ENCODE assay signal across 1 cellular context in genomic region chr2:240136013-240136670, GRCh38.
A peak's percentile ranks its signal among the peaks of the same experiment; 100 is the strongest.
TF ChIP-seq lines count a peak whose summit lies in the region.

Gene COPS9, minus strand, starts transcription at chr2:240136305. Its CDS starts 21 bp downstream, at chr2:240136284.

TF ChIP-seq in HepG2, 621 proteins besides CTCF, POLR2A, EP300 and RAD21 (continued from another document and continues in another):
- TF ChIP-seq BCLAF1 (IDR thresholded peaks at IDR 0.05) (no peak), ZNF296 (CRISPR knock-in tag; conservative IDR thresholded peaks at IDR 0.05) (no peak), ZNF432 (CRISPR knock-in tag; IDR thresholded peaks at IDR 0.05; ENCODE audit: borderline replicate concordance) (no peak), BRCA1 (CRISPR knock-in tag; IDR thresholded peaks at IDR 0.05) (no peak), SP1 (IDR thresholded peaks at IDR 0.05) (no peak), SP1 (CRISPR knock-in tag; IDR thresholded peaks at IDR 0.05) (peak; percentile 33; the same call in 1 of the 2 replicates), ZNF142 (CRISPR knock-in tag; IDR thresholded peaks at IDR 0.05) (peak; percentile 94), ATF7 (IDR thresholded peaks at IDR 0.05) (no peak), ATF7 (CRISPR knock-in tag; IDR thresholded peaks at IDR 0.05) (no peak), HMG20B (CRISPR knock-in tag; conservative IDR thresholded peaks at IDR 0.05) (no peak), DNMT3B (CRISPR knock-in tag; conservative IDR thresholded peaks at IDR 0.05) (no peak), ISL2 (CRISPR knock-in tag; IDR thresholded peaks at IDR 0.05) (peak; percentile 81), EED (CRISPR knock-in tag; IDR thresholded peaks at IDR 0.05) (no peak; the same call in 1 of the 2 replicates), JDP2 (CRISPR knock-in tag; IDR thresholded peaks at IDR 0.05; ENCODE audit: borderline replicate concordance) (no peak), ETV6 (CRISPR knock-in tag; conservative IDR thresholded peaks at IDR 0.05) (no peak), SALL1 (CRISPR knock-in tag; IDR thresholded peaks at IDR 0.05) (peak; percentile 82), ZNF552 (CRISPR knock-in tag; IDR thresholded peaks at IDR 0.05; ENCODE audit: borderline replicate concordance) (peak; percentile 89; the same call in 1 of the 2 replicates), HBP1 (CRISPR knock-in tag; IDR thresholded peaks at IDR 0.05; ENCODE audit: low read depth) (no peak), PHF5A (CRISPR knock-in tag; IDR thresholded peaks at IDR 0.05; ENCODE audit: low read depth, unreplicated experiment) (no peak), ZNF451 (CRISPR knock-in tag; IDR thresholded peaks at IDR 0.05) (peak; percentile 90), ZNF766 (CRISPR knock-in tag; IDR thresholded peaks at IDR 0.05; ENCODE audit: borderline replicate concordance) (no peak), ZNF558 (CRISPR knock-in tag; IDR thresholded peaks at IDR 0.05; ENCODE audit: borderline replicate concordance) (0 out of 2 replicates have a peak, but pooled peaks have one; percentile 21), ZNF501 (CRISPR knock-in tag; IDR thresholded peaks at IDR 0.05) (peak; percentile 88), ZBTB38 (CRISPR knock-in tag; IDR thresholded peaks at IDR 0.05) (peak; percentile 68; the same call in 1 of the 2 replicates), ZSCAN25 (CRISPR knock-in tag; IDR thresholded peaks at IDR 0.05) (peak; percentile 77), ETV5 (CRISPR knock-in tag; IDR thresholded peaks at IDR 0.05; ENCODE audit: borderline replicate concordance) (peak; percentile 98), CHCHD3 (CRISPR knock-in tag; IDR thresholded peaks at IDR 0.05) (peak; percentile 38; the same call in 1 of the 2 replicates), YY1 (IDR thresholded peaks at IDR 0.05; ENCODE audit: insufficient read depth, insufficient replicate concordance, low read depth, low read length) (peak; percentile 80), ZNF644 (CRISPR knock-in tag; IDR thresholded peaks at IDR 0.05; ENCODE audit: low read depth) (no peak), ZFP36L1 (CRISPR knock-in tag; IDR thresholded peaks at IDR 0.05) (peak; percentile 87), ZNF143 (CRISPR knock-in tag; IDR thresholded peaks at IDR 0.05) (no peak), PITX1 (CRISPR knock-in tag; IDR thresholded peaks at IDR 0.05) (peak; percentile 40; the same call in 1 of the 2 replicates), CENPT (CRISPR knock-in tag; IDR thresholded peaks at IDR 0.05; ENCODE audit: low read depth) (no peak; the same call in 1 of the 2 replicates), LCORL (IDR thresholded peaks at IDR 0.05) (no peak), LCORL (CRISPR knock-in tag; IDR thresholded peaks at IDR 0.05) (peak; percentile 69), ZNF652 (CRISPR knock-in tag; IDR thresholded peaks at IDR 0.05; ENCODE audit: borderline replicate concordance, low read depth) (no peak), KLF12 (CRISPR knock-in tag; IDR thresholded peaks at IDR 0.05; ENCODE audit: borderline replicate concordance) (0 out of 2 replicates have a peak, but pooled peaks have one; percentile 26), MTF1 (CRISPR knock-in tag; IDR thresholded peaks at IDR 0.05) (no peak), POGZ (CRISPR knock-in tag; IDR thresholded peaks at IDR 0.05) (peak; percentile 56), PHF20 (CRISPR knock-in tag; IDR thresholded peaks at IDR 0.05) (peak; percentile 97), TMF1 (CRISPR knock-in tag; IDR thresholded peaks at IDR 0.05; ENCODE audit: low read depth) (no peak), ATF7-NPFF (CRISPR knock-in tag; IDR thresholded peaks at IDR 0.05; ENCODE audit: low read depth) (peak; percentile 58), ZNF24 (IDR thresholded peaks at IDR 0.05) (no peak), ZNF746 (CRISPR knock-in tag; IDR thresholded peaks at IDR 0.05) (peak; percentile 26; the same call in 1 of the 2 replicates), ZNF431 (CRISPR knock-in tag; IDR thresholded peaks at IDR 0.05; ENCODE audit: borderline replicate concordance, low read depth) (no peak), ZMYM2 (CRISPR knock-in tag; IDR thresholded peaks at IDR 0.05) (no peak), ZBTB21 (CRISPR knock-in tag; IDR thresholded peaks at IDR 0.05) (no peak), CBFB (CRISPR knock-in tag; IDR thresholded peaks at IDR 0.05) (peak; percentile 80), CREM (IDR thresholded peaks at IDR 0.05) (no peak), CREM (CRISPR knock-in tag; IDR thresholded peaks at IDR 0.05) (no peak), CREB3 (CRISPR knock-in tag; IDR thresholded peaks at IDR 0.05) (no peak), ZNF839 (CRISPR knock-in tag; IDR thresholded peaks at IDR 0.05; ENCODE audit: borderline replicate concordance) (peak; percentile 81), PTBP1 (IDR thresholded peaks at IDR 0.05; ENCODE audit: low read depth, low read length, poor library complexity, severe bottlenecking) (no peak), MAZ (IDR thresholded peaks at IDR 0.05; ENCODE audit: borderline replicate concordance, low read depth, low read length) (peak; percentile 42; the same call in 1 of the 2 replicates), MAZ (CRISPR knock-in tag; IDR thresholded peaks at IDR 0.05; ENCODE audit: low read depth) (peak; percentile 56; the same call in 1 of the 2 replicates)
- TF ChIP-seq, protein P1, sequence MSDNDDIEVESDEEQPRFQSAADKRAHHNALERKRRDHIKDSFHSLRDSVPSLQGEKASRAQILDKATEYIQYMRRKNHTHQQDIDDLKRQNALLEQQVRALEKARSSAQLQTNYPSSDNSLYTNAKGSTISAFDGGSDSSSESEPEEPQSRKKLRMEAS (IDR thresholded peaks at IDR 0.05) = no peak; the same call in 1 of the 2 replicates
- TF ChIP-seq, protein P2, sequence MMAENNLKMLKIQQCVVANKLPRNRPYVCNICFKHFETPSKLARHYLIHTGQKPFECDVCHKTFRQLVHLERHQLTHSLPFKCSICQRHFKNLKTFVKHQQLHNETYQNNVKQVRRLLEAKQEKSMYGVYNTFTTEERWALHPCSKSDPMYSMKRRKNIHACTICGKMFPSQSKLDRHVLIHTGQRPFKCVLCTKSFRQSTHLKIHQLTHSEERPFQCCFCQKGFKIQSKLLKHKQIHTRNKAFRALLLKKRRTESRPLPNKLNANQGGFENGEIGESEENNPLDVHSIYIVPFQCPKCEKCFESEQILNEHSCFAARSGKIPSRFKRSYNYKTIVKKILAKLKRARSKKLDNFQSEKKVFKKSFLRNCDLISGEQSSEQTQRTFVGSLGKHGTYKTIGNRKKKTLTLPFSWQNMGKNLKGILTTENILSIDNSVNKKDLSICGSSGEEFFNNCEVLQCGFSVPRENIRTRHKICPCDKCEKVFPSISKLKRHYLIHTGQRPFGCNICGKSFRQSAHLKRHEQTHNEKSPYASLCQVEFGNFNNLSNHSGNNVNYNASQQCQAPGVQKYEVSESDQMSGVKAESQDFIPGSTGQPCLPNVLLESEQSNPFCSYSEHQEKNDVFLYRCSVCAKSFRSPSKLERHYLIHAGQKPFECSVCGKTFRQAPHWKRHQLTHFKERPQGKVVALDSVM (CRISPR knock-in tag; IDR thresholded peaks at IDR 0.05) = no peak
- TF ChIP-seq, protein P3, sequence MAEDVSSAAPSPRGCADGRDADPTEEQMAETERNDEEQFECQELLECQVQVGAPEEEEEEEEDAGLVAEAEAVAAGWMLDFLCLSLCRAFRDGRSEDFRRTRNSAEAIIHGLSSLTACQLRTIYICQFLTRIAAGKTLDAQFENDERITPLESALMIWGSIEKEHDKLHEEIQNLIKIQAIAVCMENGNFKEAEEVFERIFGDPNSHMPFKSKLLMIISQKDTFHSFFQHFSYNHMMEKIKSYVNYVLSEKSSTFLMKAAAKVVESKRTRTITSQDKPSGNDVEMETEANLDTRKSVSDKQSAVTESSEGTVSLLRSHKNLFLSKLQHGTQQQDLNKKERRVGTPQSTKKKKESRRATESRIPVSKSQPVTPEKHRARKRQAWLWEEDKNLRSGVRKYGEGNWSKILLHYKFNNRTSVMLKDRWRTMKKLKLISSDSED (CRISPR knock-in tag; IDR thresholded peaks at IDR 0.05) = 0 out of 2 replicates have a peak, but pooled peaks have one; percentile 69
- TF ChIP-seq, protein P4, sequence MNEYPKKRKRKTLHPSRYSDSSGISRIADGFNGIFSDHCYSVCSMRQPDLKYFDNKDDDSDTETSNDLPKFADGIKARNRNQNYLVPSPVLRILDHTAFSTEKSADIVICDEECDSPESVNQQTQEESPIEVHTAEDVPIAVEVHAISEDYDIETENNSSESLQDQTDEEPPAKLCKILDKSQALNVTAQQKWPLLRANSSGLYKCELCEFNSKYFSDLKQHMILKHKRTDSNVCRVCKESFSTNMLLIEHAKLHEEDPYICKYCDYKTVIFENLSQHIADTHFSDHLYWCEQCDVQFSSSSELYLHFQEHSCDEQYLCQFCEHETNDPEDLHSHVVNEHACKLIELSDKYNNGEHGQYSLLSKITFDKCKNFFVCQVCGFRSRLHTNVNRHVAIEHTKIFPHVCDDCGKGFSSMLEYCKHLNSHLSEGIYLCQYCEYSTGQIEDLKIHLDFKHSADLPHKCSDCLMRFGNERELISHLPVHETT (CRISPR knock-in tag; conservative IDR thresholded peaks at IDR 0.05) = peak; percentile 58; the same call in 1 of the 2 replicates
